2 cellular contexts compared by ENCODE assay signal in the genomic region with DNA sequence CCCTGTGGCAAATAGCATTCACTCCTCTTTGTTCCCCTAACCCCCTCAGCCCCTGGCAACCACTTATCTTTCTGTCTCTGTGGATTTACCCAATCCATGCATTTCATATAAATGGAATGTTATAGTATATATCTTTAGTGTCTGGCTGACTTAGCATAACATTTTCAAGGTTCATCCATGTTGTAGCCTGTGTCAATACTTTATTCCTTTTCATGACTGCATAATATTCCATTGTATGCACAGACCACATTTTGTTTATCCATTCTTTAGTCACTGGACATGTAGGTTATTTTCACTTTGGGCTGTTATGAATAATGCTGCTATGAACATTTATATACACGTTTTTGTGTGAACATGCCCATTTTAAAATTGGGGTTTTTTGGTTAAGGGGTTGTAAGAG.
TF ChIP-seq lines count a peak whose summit lies in the region.

No MANE protein-coding gene starts in this region.

TF ChIP-seq in HepG2, 621 proteins besides CTCF, POLR2A, EP300 and RAD21 (continued from another document and continues in another):
- TF ChIP-seq RORA (CRISPR knock-in tag; IDR thresholded peaks at IDR 0.05) (no peak), ARNT2 (CRISPR knock-in tag; IDR thresholded peaks at IDR 0.05; ENCODE audit: low read depth) (no peak), ZNF333 (CRISPR knock-in tag; IDR thresholded peaks at IDR 0.05; ENCODE audit: borderline replicate concordance) (no peak), RBM39 (IDR thresholded peaks at IDR 0.05; ENCODE audit: low read depth, low read length, poor library complexity, severe bottlenecking) (no peak), YEATS2 (CRISPR knock-in tag; IDR thresholded peaks at IDR 0.05; ENCODE audit: borderline replicate concordance) (no peak), ZSCAN20 (CRISPR knock-in tag; IDR thresholded peaks at IDR 0.05; ENCODE audit: borderline replicate concordance) (no peak)
- TF ChIP-seq, protein P1, sequence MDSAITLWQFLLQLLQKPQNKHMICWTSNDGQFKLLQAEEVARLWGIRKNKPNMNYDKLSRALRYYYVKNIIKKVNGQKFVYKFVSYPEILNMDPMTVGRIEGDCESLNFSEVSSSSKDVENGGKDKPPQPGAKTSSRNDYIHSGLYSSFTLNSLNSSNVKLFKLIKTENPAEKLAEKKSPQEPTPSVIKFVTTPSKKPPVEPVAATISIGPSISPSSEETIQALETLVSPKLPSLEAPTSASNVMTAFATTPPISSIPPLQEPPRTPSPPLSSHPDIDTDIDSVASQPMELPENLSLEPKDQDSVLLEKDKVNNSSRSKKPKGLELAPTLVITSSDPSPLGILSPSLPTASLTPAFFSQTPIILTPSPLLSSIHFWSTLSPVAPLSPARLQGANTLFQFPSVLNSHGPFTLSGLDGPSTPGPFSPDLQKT (CRISPR knock-in tag; IDR thresholded peaks at IDR 0.05; ENCODE audit: borderline replicate concordance): no peak
- TF ChIP-seq, protein P2, sequence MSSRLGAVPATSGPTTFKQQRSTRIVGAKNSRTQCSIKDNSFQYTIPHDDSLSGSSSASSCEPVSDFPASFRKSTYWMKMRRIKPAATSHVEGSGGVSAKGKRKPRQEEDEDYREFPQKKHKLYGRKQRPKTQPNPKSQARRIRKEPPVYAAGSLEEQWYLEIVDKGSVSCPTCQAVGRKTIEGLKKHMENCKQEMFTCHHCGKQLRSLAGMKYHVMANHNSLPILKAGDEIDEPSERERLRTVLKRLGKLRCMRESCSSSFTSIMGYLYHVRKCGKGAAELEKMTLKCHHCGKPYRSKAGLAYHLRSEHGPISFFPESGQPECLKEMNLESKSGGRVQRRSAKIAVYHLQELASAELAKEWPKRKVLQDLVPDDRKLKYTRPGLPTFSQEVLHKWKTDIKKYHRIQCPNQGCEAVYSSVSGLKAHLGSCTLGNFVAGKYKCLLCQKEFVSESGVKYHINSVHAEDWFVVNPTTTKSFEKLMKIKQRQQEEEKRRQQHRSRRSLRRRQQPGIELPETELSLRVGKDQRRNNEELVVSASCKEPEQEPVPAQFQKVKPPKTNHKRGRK (CRISPR knock-in tag; IDR thresholded peaks at IDR 0.05): no peak
- TF ChIP-seq, protein P3, sequence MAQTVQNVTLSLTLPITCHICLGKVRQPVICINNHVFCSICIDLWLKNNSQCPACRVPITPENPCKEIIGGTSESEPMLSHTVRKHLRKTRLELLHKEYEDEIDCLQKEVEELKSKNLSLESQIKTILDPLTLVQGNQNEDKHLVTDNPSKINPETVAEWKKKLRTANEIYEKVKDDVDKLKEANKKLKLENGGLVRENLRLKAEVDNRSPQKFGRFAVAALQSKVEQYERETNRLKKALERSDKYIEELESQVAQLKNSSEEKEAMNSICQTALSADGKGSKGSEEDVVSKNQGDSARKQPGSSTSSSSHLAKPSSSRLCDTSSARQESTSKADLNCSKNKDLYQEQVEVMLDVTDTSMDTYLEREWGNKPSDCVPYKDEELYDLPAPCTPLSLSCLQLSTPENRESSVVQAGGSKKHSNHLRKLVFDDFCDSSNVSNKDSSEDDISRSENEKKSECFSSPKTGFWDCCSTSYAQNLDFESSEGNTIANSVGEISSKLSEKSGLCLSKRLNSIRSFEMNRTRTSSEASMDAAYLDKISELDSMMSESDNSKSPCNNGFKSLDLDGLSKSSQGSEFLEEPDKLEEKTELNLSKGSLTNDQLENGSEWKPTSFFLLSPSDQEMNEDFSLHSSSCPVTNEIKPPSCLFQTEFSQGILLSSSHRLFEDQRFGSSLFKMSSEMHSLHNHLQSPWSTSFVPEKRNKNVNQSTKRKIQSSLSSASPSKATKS (CRISPR knock-in tag; IDR thresholded peaks at IDR 0.05): no peak
- TF ChIP-seq, protein P4, sequence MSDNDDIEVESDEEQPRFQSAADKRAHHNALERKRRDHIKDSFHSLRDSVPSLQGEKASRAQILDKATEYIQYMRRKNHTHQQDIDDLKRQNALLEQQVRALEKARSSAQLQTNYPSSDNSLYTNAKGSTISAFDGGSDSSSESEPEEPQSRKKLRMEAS (IDR thresholded peaks at IDR 0.05): no peak
- TF ChIP-seq, protein P5, sequence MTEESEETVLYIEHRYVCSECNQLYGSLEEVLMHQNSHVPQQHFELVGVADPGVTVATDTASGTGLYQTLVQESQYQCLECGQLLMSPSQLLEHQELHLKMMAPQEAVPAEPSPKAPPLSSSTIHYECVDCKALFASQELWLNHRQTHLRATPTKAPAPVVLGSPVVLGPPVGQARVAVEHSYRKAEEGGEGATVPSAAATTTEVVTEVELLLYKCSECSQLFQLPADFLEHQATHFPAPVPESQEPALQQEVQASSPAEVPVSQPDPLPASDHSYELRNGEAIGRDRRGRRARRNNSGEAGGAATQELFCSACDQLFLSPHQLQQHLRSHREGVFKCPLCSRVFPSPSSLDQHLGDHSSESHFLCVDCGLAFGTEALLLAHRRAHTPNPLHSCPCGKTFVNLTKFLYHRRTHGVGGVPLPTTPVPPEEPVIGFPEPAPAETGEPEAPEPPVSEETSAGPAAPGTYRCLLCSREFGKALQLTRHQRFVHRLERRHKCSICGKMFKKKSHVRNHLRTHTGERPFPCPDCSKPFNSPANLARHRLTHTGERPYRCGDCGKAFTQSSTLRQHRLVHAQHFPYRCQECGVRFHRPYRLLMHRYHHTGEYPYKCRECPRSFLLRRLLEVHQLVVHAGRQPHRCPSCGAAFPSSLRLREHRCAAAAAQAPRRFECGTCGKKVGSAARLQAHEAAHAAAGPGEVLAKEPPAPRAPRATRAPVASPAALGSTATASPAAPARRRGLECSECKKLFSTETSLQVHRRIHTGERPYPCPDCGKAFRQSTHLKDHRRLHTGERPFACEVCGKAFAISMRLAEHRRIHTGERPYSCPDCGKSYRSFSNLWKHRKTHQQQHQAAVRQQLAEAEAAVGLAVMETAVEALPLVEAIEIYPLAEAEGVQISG (CRISPR knock-in tag; IDR thresholded peaks at IDR 0.05): no peak

TF ChIP-seq in HEK293, 187 proteins besides CTCF, POLR2A, EP300 and RAD21 (continued from another document):
- TF ChIP-seq, protein P6, sequence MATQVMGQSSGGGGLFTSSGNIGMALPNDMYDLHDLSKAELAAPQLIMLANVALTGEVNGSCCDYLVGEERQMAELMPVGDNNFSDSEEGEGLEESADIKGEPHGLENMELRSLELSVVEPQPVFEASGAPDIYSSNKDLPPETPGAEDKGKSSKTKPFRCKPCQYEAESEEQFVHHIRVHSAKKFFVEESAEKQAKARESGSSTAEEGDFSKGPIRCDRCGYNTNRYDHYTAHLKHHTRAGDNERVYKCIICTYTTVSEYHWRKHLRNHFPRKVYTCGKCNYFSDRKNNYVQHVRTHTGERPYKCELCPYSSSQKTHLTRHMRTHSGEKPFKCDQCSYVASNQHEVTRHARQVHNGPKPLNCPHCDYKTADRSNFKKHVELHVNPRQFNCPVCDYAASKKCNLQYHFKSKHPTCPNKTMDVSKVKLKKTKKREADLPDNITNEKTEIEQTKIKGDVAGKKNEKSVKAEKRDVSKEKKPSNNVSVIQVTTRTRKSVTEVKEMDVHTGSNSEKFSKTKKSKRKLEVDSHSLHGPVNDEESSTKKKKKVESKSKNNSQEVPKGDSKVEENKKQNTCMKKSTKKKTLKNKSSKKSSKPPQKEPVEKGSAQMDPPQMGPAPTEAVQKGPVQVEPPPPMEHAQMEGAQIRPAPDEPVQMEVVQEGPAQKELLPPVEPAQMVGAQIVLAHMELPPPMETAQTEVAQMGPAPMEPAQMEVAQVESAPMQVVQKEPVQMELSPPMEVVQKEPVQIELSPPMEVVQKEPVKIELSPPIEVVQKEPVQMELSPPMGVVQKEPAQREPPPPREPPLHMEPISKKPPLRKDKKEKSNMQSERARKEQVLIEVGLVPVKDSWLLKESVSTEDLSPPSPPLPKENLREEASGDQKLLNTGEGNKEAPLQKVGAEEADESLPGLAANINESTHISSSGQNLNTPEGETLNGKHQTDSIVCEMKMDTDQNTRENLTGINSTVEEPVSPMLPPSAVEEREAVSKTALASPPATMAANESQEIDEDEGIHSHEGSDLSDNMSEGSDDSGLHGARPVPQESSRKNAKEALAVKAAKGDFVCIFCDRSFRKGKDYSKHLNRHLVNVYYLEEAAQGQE (tag by site-specific recombination; IDR thresholded peaks at IDR 0.05): no peak
- TF ChIP-seq, protein P7, sequence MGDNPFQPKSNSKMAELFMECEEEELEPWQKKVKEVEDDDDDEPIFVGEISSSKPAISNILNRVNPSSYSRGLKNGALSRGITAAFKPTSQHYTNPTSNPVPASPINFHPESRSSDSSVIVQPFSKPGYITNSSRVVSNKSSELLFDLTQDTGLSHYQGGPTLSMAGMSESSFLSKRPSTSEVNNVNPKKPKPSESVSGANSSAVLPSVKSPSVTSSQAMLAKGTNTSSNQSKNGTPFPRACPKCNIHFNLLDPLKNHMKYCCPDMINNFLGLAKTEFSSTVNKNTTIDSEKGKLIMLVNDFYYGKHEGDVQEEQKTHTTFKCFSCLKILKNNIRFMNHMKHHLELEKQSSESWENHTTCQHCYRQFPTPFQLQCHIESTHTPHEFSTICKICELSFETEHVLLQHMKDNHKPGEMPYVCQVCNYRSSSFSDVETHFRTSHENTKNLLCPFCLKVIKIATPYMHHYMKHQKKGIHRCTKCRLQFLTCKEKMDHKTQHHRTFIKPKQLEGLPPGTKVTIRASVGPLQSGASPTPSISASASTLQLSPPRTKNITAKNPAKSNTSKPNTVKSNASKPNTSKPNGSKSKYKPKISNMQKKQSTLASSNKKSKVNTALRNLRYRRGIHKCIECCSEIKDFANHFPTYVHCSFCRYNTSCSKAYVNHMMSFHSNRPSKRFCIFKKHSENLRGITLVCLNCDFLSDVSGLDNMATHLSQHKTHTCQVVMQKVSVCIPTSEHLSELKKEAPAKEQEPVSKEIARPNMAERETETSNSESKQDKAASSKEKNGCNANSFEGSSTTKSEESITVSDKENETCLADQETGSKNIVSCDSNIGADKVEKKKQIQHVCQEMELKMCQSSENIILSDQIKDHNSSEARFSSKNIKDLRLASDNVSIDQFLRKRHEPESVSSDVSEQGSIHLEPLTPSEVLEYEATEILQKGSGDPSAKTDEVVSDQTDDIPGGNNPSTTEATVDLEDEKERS (tag by site-specific recombination; IDR thresholded peaks at IDR 0.05): no peak
- TF ChIP-seq, protein P8, sequence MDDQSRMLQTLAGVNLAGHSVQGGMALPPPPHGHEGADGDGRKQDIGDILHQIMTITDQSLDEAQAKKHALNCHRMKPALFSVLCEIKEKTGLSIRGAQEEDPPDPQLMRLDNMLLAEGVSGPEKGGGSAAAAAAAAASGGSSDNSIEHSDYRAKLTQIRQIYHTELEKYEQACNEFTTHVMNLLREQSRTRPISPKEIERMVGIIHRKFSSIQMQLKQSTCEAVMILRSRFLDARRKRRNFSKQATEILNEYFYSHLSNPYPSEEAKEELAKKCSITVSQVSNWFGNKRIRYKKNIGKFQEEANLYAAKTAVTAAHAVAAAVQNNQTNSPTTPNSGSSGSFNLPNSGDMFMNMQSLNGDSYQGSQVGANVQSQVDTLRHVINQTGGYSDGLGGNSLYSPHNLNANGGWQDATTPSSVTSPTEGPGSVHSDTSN (CRISPR knock-in tag; IDR thresholded peaks at IDR 0.05): no peak
- TF ChIP-seq ZNF510 (tag by site-specific recombination; IDR thresholded peaks at IDR 0.05; ENCODE audit: insufficient replicate concordance) (no peak), ZNF24 (tag by site-specific recombination; IDR thresholded peaks at IDR 0.05) (no peak), ZNF146 (tag by site-specific recombination; IDR thresholded peaks at IDR 0.05) (peak; percentile 85)
TF ChIP-seq in HEK293: peak in this region for 1.
